In the genomic region with DNA sequence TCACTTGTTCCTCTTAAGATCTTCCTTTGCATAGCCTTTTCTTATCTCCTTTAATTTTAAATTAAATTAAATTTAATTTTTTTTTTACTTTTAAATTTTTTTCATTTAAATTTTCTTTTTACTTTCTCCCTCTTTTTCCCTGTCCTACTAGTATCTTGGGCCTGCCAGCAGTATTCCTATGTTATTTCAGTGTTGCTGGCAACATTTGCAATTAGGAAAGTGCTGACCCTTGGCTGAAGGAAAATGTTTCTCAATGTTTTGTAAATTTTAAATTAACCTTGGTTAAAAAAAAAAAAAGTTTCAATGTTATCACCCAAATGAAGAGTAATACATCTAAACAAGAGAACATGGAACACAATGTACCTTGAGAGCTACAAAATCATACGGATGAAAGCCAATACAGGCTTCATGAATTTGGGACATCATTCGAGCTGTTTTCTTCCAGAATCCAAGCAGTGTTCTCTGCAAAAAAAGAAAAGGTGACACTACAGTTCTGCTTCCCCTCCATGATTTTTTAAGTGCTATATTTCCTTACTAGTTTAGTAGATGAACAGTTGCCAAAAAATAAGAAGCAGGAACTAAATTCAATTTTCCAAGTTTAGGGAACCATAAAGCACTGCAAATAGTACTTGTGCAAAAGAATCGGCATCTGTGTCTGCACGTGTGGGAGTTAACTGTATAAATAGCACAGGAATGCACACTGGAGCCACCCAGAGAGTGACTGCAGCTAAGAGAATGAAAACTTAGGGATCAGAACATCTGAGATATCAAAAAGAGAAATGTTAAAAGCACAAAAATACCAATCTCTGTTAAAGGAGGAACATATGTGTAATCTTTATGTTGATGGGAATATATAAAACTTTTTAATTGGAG, we compare ENCODE assay signal across 15 cellular contexts. TPM values are rescaled to one million over a fixed set of nuclear protein-coding genes. Genes with fewer than 3 reads are reported as not detected.
DNase-seq lines count a peak whose midpoint lies in the region; ATAC-seq, FAIRE-seq and TF ChIP-seq lines count a peak whose summit lies in the region.
"Had no signal": no experiment of that assay in that cellular context is flagged by ENCODE, and none has a peak within 500 bp of the region (broad histone marks: within the 10 kb centered on the region; RNA-seq: fewer than 3 reads in every experiment).

No MANE protein-coding gene starts in this region.

- H3K4me2 ChIP-seq in neural progenitor cell = no peak overlapping the region

- H3F3A ChIP-seq in neural progenitor cell (ENCODE audit: low read depth) = no peaks in the 10 kb centered on the region

- no peaks in the 10 kb centered on the region for H3K4me1 Mint-ChIP-seq in MCF 10A (ENCODE audit: insufficient read depth, unreplicated experiment)
- peaks cover 2% of the 10 kb centered on the region for H3K4me1 Mint-ChIP-seq in neural progenitor cell
- no peaks in the 10 kb centered on the region for H3K4me1 Mint-ChIP-seq in CD14-positive monocyte
- H3K4me1 Mint-ChIP-seq: activated naive CD8-positive, alpha-beta T cell treated with anti-CD3 and anti-CD28 coated beads, Interleukin-2, amount 50 U/mL, for 24 hours had no signal

- intact Hi-C loops in breast epithelium (cut with DNase I; ENCODE audit: low total_unique reads) = no loop called here
- intact Hi-C loops in MCF 10A (cut with micrococcal nuclease) = no loop called here
- intact Hi-C loops in uterus (cut with DNase I; ENCODE audit: low total_unique reads) = no loop called here
- intact Hi-C loops in CD14-positive monocyte (cut with micrococcal nuclease) = no loop called here

- H3K36me3 ChIP-seq in breast epithelium (no peaks in the 10 kb centered on the region), gastroesophageal sphincter (peaks cover 0 to 10% of the 10 kb centered on the region in 2 donors), neural progenitor cell (no peaks in the 10 kb centered on the region), uterus (no peaks in the 10 kb centered on the region)

- H3K27ac Mint-ChIP-seq in MCF 10A (ENCODE audit: low read depth, unreplicated experiment) = no peak overlapping the region
- H3K27ac Mint-ChIP-seq in neural progenitor cell = peak overlapping the region; percentile 39
- peak overlapping the region in 1 of 7 donors; percentile 20 for H3K27ac Mint-ChIP-seq in CD14-positive monocyte
- H3K27ac Mint-ChIP-seq: activated naive CD8-positive, alpha-beta T cell treated with anti-CD3 and anti-CD28 coated beads, Interleukin-2, amount 50 U/mL, for 24 hours had no signal

- no peak overlapping the region for H3K9ac ChIP-seq in neural progenitor cell

- H3K27me3 Mint-ChIP-seq in MCF 10A (ENCODE audit: insufficient read depth, unreplicated experiment) (no peaks in the 10 kb centered on the region), neural progenitor cell (ENCODE audit: insufficient read depth, low read depth) (no peaks in the 10 kb centered on the region), CD14-positive monocyte (ENCODE audit: low read depth in 3 of 3) (no peaks in the 10 kb centered on the region)
- H3K27me3 Mint-ChIP-seq: activated naive CD8-positive, alpha-beta T cell treated with anti-CD3 and anti-CD28 coated beads, Interleukin-2, amount 50 U/mL, for 24 hours had no signal

- H3K4me3 Mint-ChIP-seq in MCF 10A (ENCODE audit: unreplicated experiment) (no peak overlapping the region), neural progenitor cell (no peak overlapping the region), CD14-positive monocyte (no peak overlapping the region)
- H3K4me3 Mint-ChIP-seq: activated naive CD8-positive, alpha-beta T cell treated with anti-CD3 and anti-CD28 coated beads, Interleukin-2, amount 50 U/mL, for 24 hours had no signal

- TF ChIP-seq POLR2A in breast epithelium (IDR thresholded peaks at IDR 0.05) (no peak), gastroesophageal sphincter (IDR thresholded peaks at IDR 0.05) (no peak), uterus (IDR thresholded peaks at IDR 0.05) (no peak)

- H3K27me3 ChIP-seq in breast epithelium (no peaks in the 10 kb centered on the region), gastroesophageal sphincter (no peaks in the 10 kb centered on the region), neural progenitor cell (no peaks in the 10 kb centered on the region), uterus (no peaks in the 10 kb centered on the region), foreskin keratinocyte (no peaks in the 10 kb centered on the region)

- no peaks in the 10 kb centered on the region for H3K4me1 ChIP-seq in breast epithelium
- peaks cover 0 to 27% (median 17%) of the 10 kb centered on the region in 3 donors for H3K4me1 ChIP-seq in gastroesophageal sphincter
- no peaks in the 10 kb centered on the region for H3K4me1 ChIP-seq in neural progenitor cell
- no peaks in the 10 kb centered on the region for H3K4me1 ChIP-seq in uterus
- H3K4me1 ChIP-seq in foreskin keratinocyte = no peaks in the 10 kb centered on the region

- H3K9me3 ChIP-seq in breast epithelium (no peaks in the 10 kb centered on the region), gastroesophageal sphincter (no peaks in the 10 kb centered on the region), neural progenitor cell (ENCODE audit: low read depth) (no peaks in the 10 kb centered on the region), uterus (no peaks in the 10 kb centered on the region)
- H3K9me3 ChIP-seq: Caco-2 had no signal

- POLR2A ChIA-PET in MCF 10A (lab: Yijun Ruan, JAX) = interaction anchor here (0.7 to 2.3 kb wide), 5 partner anchors 8 to 181 kb away, joined by 3 to 11 read pairs (median 3); partner anchors contain the start of genes FAM117B and WDR12

- ATAC-seq in gastroesophageal sphincter (peak; percentile 88), foreskin keratinocyte (no peak)
- ATAC-seq: activated naive CD8-positive, alpha-beta T cell treated with anti-CD3 and anti-CD28 coated beads, Interleukin-2, amount 50 U/mL, for 24 hours had no signal

- TF ChIP-seq EP300 in gastroesophageal sphincter (IDR thresholded peaks at IDR 0.05) = no peak

- H3K4me3 ChIP-seq in breast epithelium = no peak overlapping the region
- H3K4me3 ChIP-seq in gastroesophageal sphincter = no peak overlapping the region
- no peak overlapping the region for H3K4me3 ChIP-seq in neural progenitor cell
- no peak overlapping the region for H3K4me3 ChIP-seq in uterus
- H3K4me3 ChIP-seq: skin epidermis had no signal

- H3K9me3 Mint-ChIP-seq in MCF 10A (ENCODE audit: unreplicated experiment) = no peaks in the 10 kb centered on the region
- peaks cover 7% of the 10 kb centered on the region for H3K9me3 Mint-ChIP-seq in neural progenitor cell
- peaks cover 0 to 8% (median 5%) of the 10 kb centered on the region in 7 donors for H3K9me3 Mint-ChIP-seq in CD14-positive monocyte

- DNase-seq in breast epithelium (ENCODE audit: low spot score in 2 of 2) (no peak), MCF 10A (ENCODE audit: unreplicated experiment) (no peak), neural progenitor cell (ENCODE audit: low spot score) (no peak), uterus (peak; percentile 38 to 52), foreskin keratinocyte (no peak), CD14-positive monocyte (ENCODE audit: low spot score) (no peak), D721Med (ENCODE audit: insufficient read length, low spot score) (no peak)
- DNase-seq: 8988T; activated naive CD8-positive, alpha-beta T cell treated with anti-CD3 and anti-CD28 coated beads, Interleukin-2, amount 50 U/mL, for 24 hours; Caco-2; effector memory CD4-positive, alpha-beta T cell; KG1; trophoblast cell had no signal

- no peaks in the 10 kb centered on the region for H3K79me2 ChIP-seq in neural progenitor cell (ENCODE audit: low read depth)

- no peak for TF ChIP-seq CTCF in breast epithelium (IDR thresholded peaks at IDR 0.05)
- no peak for TF ChIP-seq CTCF in MCF 10A (IDR thresholded peaks at IDR 0.05; ENCODE audit: unreplicated experiment)
- no peak for TF ChIP-seq CTCF in gastroesophageal sphincter (IDR thresholded peaks at IDR 0.05)
- TF ChIP-seq CTCF in neural progenitor cell (IDR thresholded peaks at IDR 0.05) = no peak
- no peak for TF ChIP-seq CTCF in uterus (IDR thresholded peaks at IDR 0.05)
- no peak for TF ChIP-seq CTCF in foreskin keratinocyte (conservative IDR thresholded peaks at IDR 0.05)
- no peak for TF ChIP-seq CTCF in CD14-positive monocyte (IDR thresholded peaks at IDR 0.05)
- no peak for TF ChIP-seq CTCF in D721Med (IDR thresholded peaks at IDR 0.05; ENCODE audit: insufficient read depth, missing control alignments)

- WGBS in gastroesophageal sphincter (ENCODE audit: low coverage in 1 of 2), 2 donors = 16 to 26% methylated on average over 3 to 4 of the region's 4 CpGs

- H2AFZ ChIP-seq in neural progenitor cell (replicated peaks) = no peak overlapping the region

- CTCF ChIA-PET in MCF 10A (lab: Yijun Ruan, JAX) = interaction anchor here (0.8 to 1.7 kb wide), 3 partner anchors 8 to 241 kb away, joined by 3 to 8 read pairs (median 4); no protein-coding TSS in a partner anchor

- no peaks in the 10 kb centered on the region for H4K20me1 ChIP-seq in neural progenitor cell (ENCODE audit: low read depth)

- no TSS peak for BruUV-seq in MCF 10A (replicated peaks; lab: Mats Ljungman, UMichigan)

- no peak for FAIRE-seq in D721Med (lab: Jason Lieb, UNC)

- H3K27ac ChIP-seq in breast epithelium (peak overlapping the region; percentile 46 to 66), gastroesophageal sphincter (peak overlapping the region; percentile 41 to 91 (median 69)), neural progenitor cell (no peak overlapping the region), uterus (peak overlapping the region; percentile 71 to 74), foreskin keratinocyte (no peak overlapping the region)
- H3K27ac ChIP-seq: skin epidermis had no signal

- no peaks in the 10 kb centered on the region for H3K36me3 Mint-ChIP-seq in MCF 10A (ENCODE audit: insufficient read depth, unreplicated experiment)
- peaks cover 24% of the 10 kb centered on the region for H3K36me3 Mint-ChIP-seq in neural progenitor cell
- peaks cover 0 to 11% of the 10 kb centered on the region in 2 donors for H3K36me3 Mint-ChIP-seq in CD14-positive monocyte

RNA-seq across cellular contexts. Expression of gene ICA1L, which starts 55.8 kb away (rescaled TPM):
- total RNA-seq in breast epithelium (10 to 100 TPM in 2 of 3 donors, 1 to 10 TPM in 1; 9.5 to 14.5 (median 14.4) TPM), MCF 10A (2022) (6.5 and 8.0 TPM in 2 replicates), gastroesophageal sphincter (10 to 100 TPM; 12.2 to 40.8 (median 28.6) TPM), neural progenitor cell (ENCODE audit: low replicate concordance) (11.7 and 27.5 TPM in 2 replicates), uterus (10 to 100 TPM in 3 of 4 donors, 1 to 10 TPM in 1; 10.0 to 56.8 (median 41.3) TPM), foreskin keratinocyte (1.3 and 1.8 TPM in 2 replicates)
- polyA plus RNA-seq in foreskin keratinocyte (0.31 and 0.62 TPM in 2 replicates), CD14-positive monocyte (under 1 TPM; 0.17 to 0.85 TPM)

Comparison
In these comparisons a context has a peak if more than half of its experiments do, and no peak if none do; other contexts are left out.
1. DNase-seq: peak in uterus (2 of 2); none in breast epithelium (0 of 2), MCF 10A (single experiment), neural progenitor cell (single experiment), foreskin keratinocyte (0 of 2), CD14-positive monocyte (single experiment) and D721Med (single experiment).
2. H3K27ac ChIP-seq: peak in breast epithelium (2 of 2), gastroesophageal sphincter (4 of 4) and uterus (2 of 2); none in neural progenitor cell (single experiment) and foreskin keratinocyte (single experiment).